ENCODE assay signal across 1 cellular context in the genomic region with DNA sequence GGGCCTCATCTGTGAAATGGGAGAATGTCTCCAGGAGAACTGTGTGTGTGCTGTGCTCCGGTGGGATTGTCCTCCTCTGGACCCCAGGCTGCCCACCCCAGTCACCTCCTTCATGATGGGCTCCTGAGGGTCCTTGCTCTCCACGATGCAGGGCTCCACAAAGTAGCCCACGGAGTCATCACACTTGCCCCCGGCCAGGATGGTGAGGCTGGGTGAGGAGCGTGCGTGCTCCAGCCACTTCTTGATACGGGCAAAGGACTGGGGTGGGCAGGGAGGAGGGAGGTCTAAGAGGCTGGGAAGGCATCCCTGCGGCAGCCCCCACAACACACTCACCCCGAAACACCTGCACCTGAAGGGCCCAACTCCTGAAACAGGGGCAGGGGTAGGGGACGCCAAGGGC.
TF ChIP-seq lines count a peak whose summit lies in the region.

No MANE protein-coding gene starts in this region.

TF ChIP-seq in HepG2, 621 proteins besides CTCF, POLR2A, EP300 and RAD21:
- TF ChIP-seq CBX5 (CRISPR knock-in tag; IDR thresholded peaks at IDR 0.05; ENCODE audit: borderline replicate concordance) (no peak), HDAC1 (CRISPR knock-in tag; IDR thresholded peaks at IDR 0.05) (no peak), ZSCAN20 (CRISPR knock-in tag; IDR thresholded peaks at IDR 0.05; ENCODE audit: borderline replicate concordance) (no peak), ZC3H4 (CRISPR knock-in tag; IDR thresholded peaks at IDR 0.05; ENCODE audit: borderline replicate concordance) (no peak), SP4 (CRISPR knock-in tag; IDR thresholded peaks at IDR 0.05) (no peak), AGO2 (optimal IDR thresholded peaks at IDR 0.05; ENCODE audit: low read depth, low read length) (peak; percentile 65), BRD4 (CRISPR knock-in tag; IDR thresholded peaks at IDR 0.05) (no peak)
- TF ChIP-seq, protein P1, sequence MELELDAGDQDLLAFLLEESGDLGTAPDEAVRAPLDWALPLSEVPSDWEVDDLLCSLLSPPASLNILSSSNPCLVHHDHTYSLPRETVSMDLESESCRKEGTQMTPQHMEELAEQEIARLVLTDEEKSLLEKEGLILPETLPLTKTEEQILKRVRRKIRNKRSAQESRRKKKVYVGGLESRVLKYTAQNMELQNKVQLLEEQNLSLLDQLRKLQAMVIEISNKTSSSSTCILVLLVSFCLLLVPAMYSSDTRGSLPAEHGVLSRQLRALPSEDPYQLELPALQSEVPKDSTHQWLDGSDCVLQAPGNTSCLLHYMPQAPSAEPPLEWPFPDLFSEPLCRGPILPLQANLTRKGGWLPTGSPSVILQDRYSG (CRISPR knock-in tag; IDR thresholded peaks at IDR 0.05), result no peak
- TF ChIP-seq, protein P2, sequence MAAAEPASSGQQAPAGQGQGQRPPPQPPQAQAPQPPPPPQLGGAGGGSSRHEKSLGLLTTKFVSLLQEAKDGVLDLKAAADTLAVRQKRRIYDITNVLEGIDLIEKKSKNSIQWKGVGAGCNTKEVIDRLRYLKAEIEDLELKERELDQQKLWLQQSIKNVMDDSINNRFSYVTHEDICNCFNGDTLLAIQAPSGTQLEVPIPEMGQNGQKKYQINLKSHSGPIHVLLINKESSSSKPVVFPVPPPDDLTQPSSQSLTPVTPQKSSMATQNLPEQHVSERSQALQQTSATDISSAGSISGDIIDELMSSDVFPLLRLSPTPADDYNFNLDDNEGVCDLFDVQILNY (CRISPR knock-in tag; conservative IDR thresholded peaks at IDR 0.05), result no peak
